1 cellular context compared by ENCODE assay signal in the genomic region with DNA sequence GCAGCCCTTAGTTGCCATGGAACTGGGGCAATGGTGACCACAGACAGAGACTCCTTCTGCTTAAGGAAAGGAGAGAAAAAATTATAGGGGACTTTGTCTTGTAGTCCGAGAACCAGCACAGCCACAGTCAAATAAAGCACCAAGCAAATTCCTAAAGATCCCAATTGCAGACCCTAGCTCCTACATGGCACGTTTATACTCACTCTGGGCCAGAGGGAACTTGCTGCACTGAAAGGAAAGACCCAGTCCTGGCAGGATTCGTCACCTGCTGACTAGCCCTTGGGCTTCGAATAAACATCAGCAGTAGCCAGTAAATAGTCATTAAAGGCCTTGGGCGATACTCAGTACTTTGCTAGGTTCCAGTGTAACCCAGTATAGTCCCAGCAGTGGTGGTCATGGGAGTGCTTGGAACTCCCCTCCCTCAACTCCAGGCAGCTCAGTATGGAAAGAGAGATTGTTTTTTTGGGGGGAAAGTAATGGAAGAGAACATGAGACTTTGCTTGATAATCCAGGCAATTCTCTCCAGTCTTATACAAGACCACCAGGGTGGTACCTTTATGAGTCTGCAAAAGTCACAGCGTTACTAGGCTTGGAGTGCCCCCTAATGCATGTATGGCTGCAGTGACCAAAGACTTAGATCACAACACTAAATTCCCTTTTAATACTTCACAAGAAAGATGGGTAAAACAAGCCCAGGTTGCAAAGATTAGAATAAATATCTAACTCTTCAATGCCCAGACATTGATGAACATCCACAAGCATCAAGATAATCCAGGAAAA.
TF ChIP-seq lines count a peak whose summit lies in the region.

No MANE protein-coding gene starts in this region.

TF ChIP-seq in liver, 16 proteins besides CTCF, POLR2A, EP300 and RAD21 (continued from another document):
- TF ChIP-seq, protein P1, sequence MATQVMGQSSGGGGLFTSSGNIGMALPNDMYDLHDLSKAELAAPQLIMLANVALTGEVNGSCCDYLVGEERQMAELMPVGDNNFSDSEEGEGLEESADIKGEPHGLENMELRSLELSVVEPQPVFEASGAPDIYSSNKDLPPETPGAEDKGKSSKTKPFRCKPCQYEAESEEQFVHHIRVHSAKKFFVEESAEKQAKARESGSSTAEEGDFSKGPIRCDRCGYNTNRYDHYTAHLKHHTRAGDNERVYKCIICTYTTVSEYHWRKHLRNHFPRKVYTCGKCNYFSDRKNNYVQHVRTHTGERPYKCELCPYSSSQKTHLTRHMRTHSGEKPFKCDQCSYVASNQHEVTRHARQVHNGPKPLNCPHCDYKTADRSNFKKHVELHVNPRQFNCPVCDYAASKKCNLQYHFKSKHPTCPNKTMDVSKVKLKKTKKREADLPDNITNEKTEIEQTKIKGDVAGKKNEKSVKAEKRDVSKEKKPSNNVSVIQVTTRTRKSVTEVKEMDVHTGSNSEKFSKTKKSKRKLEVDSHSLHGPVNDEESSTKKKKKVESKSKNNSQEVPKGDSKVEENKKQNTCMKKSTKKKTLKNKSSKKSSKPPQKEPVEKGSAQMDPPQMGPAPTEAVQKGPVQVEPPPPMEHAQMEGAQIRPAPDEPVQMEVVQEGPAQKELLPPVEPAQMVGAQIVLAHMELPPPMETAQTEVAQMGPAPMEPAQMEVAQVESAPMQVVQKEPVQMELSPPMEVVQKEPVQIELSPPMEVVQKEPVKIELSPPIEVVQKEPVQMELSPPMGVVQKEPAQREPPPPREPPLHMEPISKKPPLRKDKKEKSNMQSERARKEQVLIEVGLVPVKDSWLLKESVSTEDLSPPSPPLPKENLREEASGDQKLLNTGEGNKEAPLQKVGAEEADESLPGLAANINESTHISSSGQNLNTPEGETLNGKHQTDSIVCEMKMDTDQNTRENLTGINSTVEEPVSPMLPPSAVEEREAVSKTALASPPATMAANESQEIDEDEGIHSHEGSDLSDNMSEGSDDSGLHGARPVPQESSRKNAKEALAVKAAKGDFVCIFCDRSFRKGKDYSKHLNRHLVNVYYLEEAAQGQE (IDR thresholded peaks at IDR 0.05): no peak
- TF ChIP-seq NR2F2 (IDR thresholded peaks at IDR 0.05) (no peak), HNF4G (IDR thresholded peaks at IDR 0.05) (no peak), JUND (IDR thresholded peaks at IDR 0.05) (no peak), FOXA1 (IDR thresholded peaks at IDR 0.05) (no peak), EGR1 (IDR thresholded peaks at IDR 0.05; ENCODE audit: low read depth in 2 of 2) (no peak), SP1 (IDR thresholded peaks at IDR 0.05) (no peak)
